Comparison of ENCODE assay signal across 12 cellular contexts in the genomic region with DNA sequence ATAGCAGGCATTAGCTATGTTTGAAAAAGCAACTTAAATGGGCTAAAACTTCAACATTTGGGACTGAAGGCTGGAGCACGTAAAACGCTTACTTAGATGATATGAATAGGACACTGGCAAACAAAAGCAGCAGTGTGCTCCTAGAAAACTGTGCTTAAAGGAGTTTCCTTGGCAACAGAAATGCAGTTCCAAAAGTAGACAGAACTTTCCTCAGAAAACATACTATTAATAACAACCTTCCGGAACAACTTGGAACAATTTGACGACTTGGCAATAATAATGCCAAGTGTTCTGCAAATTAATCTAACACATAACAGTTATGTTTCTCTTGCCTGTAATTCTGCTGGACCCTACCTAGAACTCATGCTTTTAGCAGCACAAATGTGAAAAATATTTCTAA.
DNase-seq lines count a peak whose midpoint lies in the region; ATAC-seq, FAIRE-seq and TF ChIP-seq lines count a peak whose summit lies in the region.
"Had no signal": no experiment of that assay in that cellular context is flagged by ENCODE, and none has a peak within 500 bp of the region (broad histone marks: within the 10 kb centered on the region; RNA-seq: fewer than 3 reads in every experiment).

No MANE protein-coding gene starts in this region.

- H3K4me3 ChIP-seq in SK-N-MC (peak overlapping the region; percentile 17; the same call in 1 of the 2 replicates), mesodermal cell (ENCODE audit: extremely low read depth, insufficient read depth, low read length, poor library complexity, severe bottlenecking) (no peak overlapping the region)
- H3K4me3 ChIP-seq: cardiac muscle cell had no signal

- TF ChIP-seq CTCF in D721Med (IDR thresholded peaks at IDR 0.05; ENCODE audit: insufficient read depth, missing control alignments) = no peak

- peaks cover 5% of the 10 kb centered on the region for H3K4me1 ChIP-seq in mesodermal cell (ENCODE audit: control insufficient read depth, insufficient read depth, low read length, poor library complexity, severe bottlenecking)

- 88 to 89% methylated on average over 4 of the region's 4 CpGs for WGBS in mesodermal cell (ENCODE audit: insufficient coverage in 2 of 2), 2 experiments

- no peak overlapping the region for H3K9ac ChIP-seq in SK-N-MC (ENCODE audit: insufficient read length)

- H3K36me3 ChIP-seq in SK-N-MC (ENCODE audit: insufficient read depth, low read length) (no peaks in the 10 kb centered on the region), mesodermal cell (ENCODE audit: control insufficient read depth, insufficient read depth, low read length) (no peaks in the 10 kb centered on the region)
- H3K36me3 ChIP-seq: cardiac muscle cell had no signal

- ATAC-seq in esophagus mucosa = no peak

- H3K27ac ChIP-seq in SK-N-MC (no peak overlapping the region), mesodermal cell (ENCODE audit: low read depth, low read length, severe bottlenecking) (peak overlapping the region; percentile 83)
- H3K27ac ChIP-seq: cardiac muscle cell had no signal

- H3K9me3 ChIP-seq in SK-N-MC (ENCODE audit: low read depth, low read length) (no peaks in the 10 kb centered on the region), mesodermal cell (ENCODE audit: control insufficient read depth, low read length) (no peaks in the 10 kb centered on the region)

- DNase-seq in SK-N-MC (ENCODE audit: low read depth, low spot score) (no peak), fibroblast of gingiva (ENCODE audit: low read depth) (peak; percentile 69), stromal cell of bone marrow (ENCODE audit: low read depth) (peak; percentile 44), NCI-H526 (lab: John Stamatoyannopoulos, UW) (no peak), D721Med (ENCODE audit: insufficient read length, low spot score) (no peak), cerebellar cortex (ENCODE audit: low spot score) (no peak)
- DNase-seq: activated CD8-positive, alpha-beta memory T cell treated with anti-CD3 and anti-CD28 coated beads for 24 hours; NCI-H524 had no signal

- no peak for FAIRE-seq in D721Med (lab: Jason Lieb, UNC)
- FAIRE-seq: urothelium cell line had no signal

Comparison
In these comparisons a context has a peak if more than half of its experiments do, and no peak if none do; other contexts are left out.
1. DNase-seq: peak in fibroblast of gingiva (single experiment) and stromal cell of bone marrow (single experiment); none in SK-N-MC (single experiment), NCI-H526 (0 of 2), D721Med (single experiment) and cerebellar cortex (single experiment).